1 cellular context compared by ENCODE assay signal in genomic region chr12:116150452-116150851, GRCh38.
TF ChIP-seq lines count a peak whose summit lies in the region.

No MANE protein-coding gene starts in this region.

TF ChIP-seq in IMR-90, 13 proteins besides CTCF, POLR2A, EP300 and RAD21:
- TF ChIP-seq MAZ (IDR thresholded peaks at IDR 0.05; ENCODE audit: borderline replicate concordance, low read depth, low read length) (no peak), USF2 (IDR thresholded peaks at IDR 0.05; ENCODE audit: low read depth, low read length) (no peak), MXI1 (IDR thresholded peaks at IDR 0.05; ENCODE audit: borderline replicate concordance, low read depth, low read length) (no peak), CHD1 (IDR thresholded peaks at IDR 0.05; ENCODE audit: low read depth, low read length) (no peak), SMC3 (IDR thresholded peaks at IDR 0.05; ENCODE audit: low read depth, low read length) (no peak), MAFK (IDR thresholded peaks at IDR 0.05; ENCODE audit: low read depth, low read length) (no peak)
TF ChIP-seq in IMR-90: peak in this region for 0.
